Comparison of ENCODE assay signal across 2 cellular contexts in the genomic region with DNA sequence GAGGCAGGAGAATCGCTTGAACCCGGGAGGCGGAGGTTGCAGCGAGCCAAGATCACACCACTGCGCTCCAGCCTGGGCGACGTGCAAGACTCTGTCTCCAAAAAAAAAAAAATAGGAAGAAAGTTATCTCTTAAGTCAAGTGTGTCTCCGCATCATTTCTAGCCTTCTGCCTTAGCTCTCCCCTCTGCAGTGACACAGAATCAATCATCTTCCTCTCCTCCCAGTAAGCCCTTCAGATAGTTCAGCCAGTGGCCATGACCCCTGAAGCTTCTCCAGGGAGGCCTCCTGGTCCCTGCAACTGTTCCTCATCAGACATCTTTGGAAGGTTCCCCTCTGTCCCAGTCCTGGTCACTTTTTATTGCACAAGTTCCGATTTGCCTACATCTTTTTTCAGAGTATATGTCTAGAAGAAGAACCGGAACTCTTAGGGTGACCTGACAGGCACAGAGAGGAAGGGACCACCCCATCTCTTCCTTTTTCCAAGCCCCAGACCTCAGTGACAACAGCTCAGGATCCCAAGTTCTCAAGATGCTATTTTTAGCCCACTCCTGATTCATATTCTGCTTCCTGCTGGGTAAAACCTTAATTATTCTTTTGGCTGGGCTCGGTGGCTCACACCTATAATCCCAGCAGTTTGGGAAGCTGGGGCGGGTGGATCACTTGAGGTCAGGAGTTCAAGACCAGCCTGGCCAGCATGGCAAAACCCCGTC.
TF ChIP-seq lines count a peak whose summit lies in the region.

No MANE protein-coding gene starts in this region.

TF ChIP-seq in IMR-90, 13 proteins besides CTCF, POLR2A, EP300 and RAD21:
- no peak for TF ChIP-seq FOS (IDR thresholded peaks at IDR 0.05; ENCODE audit: low read depth, low read length)
- no peak for TF ChIP-seq MAFK (IDR thresholded peaks at IDR 0.05; ENCODE audit: low read depth, low read length)
- TF ChIP-seq, protein P1, sequence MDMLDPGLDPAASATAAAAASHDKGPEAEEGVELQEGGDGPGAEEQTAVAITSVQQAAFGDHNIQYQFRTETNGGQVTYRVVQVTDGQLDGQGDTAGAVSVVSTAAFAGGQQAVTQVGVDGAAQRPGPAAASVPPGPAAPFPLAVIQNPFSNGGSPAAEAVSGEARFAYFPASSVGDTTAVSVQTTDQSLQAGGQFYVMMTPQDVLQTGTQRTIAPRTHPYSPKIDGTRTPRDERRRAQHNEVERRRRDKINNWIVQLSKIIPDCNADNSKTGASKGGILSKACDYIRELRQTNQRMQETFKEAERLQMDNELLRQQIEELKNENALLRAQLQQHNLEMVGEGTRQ (IDR thresholded peaks at IDR 0.05; ENCODE audit: low read depth, low read length), result no peak
- TF ChIP-seq MAZ (IDR thresholded peaks at IDR 0.05; ENCODE audit: borderline replicate concordance, low read depth, low read length), result no peak
- TF ChIP-seq CEBPB (IDR thresholded peaks at IDR 0.05; ENCODE audit: low read depth, low read length), result no peak
- no peak for TF ChIP-seq NFE2L2 (IDR thresholded peaks at IDR 0.05; ENCODE audit: low read depth, low read length)

TF ChIP-seq in SK-N-SH treated with all-trans-retinoic acid at 6 μM for 48 hours, 23 proteins besides CTCF, POLR2A, EP300 and RAD21:
- TF ChIP-seq ZFP30 (CRISPR knock-in tag; IDR thresholded peaks at IDR 0.05), result no peak
- TF ChIP-seq OSR1 (CRISPR knock-in tag; IDR thresholded peaks at IDR 0.05), result no peak
- TF ChIP-seq ZNF8 (CRISPR knock-in tag; IDR thresholded peaks at IDR 0.05), result no peak
- no peak for TF ChIP-seq TOX (CRISPR knock-in tag; IDR thresholded peaks at IDR 0.05; ENCODE audit: borderline replicate concordance)
- no peak for TF ChIP-seq BACH2 (CRISPR knock-in tag; IDR thresholded peaks at IDR 0.05; ENCODE audit: borderline replicate concordance)
- TF ChIP-seq PPARA (CRISPR knock-in tag; IDR thresholded peaks at IDR 0.05; ENCODE audit: borderline replicate concordance), result no peak
- TF ChIP-seq ZNF70 (CRISPR knock-in tag; IDR thresholded peaks at IDR 0.05), result no peak
- no peak for TF ChIP-seq ZC3H10 (CRISPR knock-in tag; IDR thresholded peaks at IDR 0.05)
- TF ChIP-seq CSDC2 (CRISPR knock-in tag; IDR thresholded peaks at IDR 0.05), result no peak
- no peak for TF ChIP-seq RARB (CRISPR knock-in tag; IDR thresholded peaks at IDR 0.05)
- no peak for TF ChIP-seq POU6F1 (CRISPR knock-in tag; IDR thresholded peaks at IDR 0.05; ENCODE audit: borderline replicate concordance, low read depth)
- TF ChIP-seq SNAI2 (CRISPR knock-in tag; IDR thresholded peaks at IDR 0.05), result no peak
- no peak for TF ChIP-seq CREB5 (CRISPR knock-in tag; IDR thresholded peaks at IDR 0.05; ENCODE audit: low read depth)
- TF ChIP-seq, protein P2, sequence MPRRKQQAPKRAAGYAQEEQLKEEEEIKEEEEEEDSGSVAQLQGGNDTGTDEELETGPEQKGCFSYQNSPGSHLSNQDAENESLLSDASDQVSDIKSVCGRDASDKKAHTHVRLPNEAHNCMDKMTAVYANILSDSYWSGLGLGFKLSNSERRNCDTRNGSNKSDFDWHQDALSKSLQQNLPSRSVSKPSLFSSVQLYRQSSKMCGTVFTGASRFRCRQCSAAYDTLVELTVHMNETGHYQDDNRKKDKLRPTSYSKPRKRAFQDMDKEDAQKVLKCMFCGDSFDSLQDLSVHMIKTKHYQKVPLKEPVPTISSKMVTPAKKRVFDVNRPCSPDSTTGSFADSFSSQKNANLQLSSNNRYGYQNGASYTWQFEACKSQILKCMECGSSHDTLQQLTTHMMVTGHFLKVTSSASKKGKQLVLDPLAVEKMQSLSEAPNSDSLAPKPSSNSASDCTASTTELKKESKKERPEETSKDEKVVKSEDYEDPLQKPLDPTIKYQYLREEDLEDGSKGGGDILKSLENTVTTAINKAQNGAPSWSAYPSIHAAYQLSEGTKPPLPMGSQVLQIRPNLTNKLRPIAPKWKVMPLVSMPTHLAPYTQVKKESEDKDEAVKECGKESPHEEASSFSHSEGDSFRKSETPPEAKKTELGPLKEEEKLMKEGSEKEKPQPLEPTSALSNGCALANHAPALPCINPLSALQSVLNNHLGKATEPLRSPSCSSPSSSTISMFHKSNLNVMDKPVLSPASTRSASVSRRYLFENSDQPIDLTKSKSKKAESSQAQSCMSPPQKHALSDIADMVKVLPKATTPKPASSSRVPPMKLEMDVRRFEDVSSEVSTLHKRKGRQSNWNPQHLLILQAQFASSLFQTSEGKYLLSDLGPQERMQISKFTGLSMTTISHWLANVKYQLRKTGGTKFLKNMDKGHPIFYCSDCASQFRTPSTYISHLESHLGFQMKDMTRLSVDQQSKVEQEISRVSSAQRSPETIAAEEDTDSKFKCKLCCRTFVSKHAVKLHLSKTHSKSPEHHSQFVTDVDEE (CRISPR knock-in tag; IDR thresholded peaks at IDR 0.05), result no peak
- TF ChIP-seq GLIS3 (CRISPR knock-in tag; IDR thresholded peaks at IDR 0.05), result no peak
